In the genomic region with DNA sequence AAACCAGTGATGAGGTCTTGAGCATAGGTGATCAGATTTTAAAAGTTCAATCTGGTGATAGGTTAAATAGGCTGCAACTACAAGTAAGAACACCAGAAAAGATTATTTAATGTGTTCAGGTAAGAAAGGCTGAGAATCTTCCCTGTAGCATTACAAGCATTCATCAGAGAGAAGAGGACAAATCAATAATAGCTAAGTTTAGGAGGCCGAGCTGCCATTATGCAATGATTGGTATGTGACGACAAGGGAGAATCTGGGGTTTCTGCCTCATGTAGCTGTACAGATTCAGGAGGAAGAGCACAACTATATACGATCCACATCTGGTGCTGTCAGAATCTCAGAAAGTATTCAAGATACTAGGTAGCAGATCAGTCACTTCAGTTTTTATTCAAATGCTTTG, we compare ENCODE assay signal across 24 cellular contexts. TPM values are rescaled to one million over a fixed set of nuclear protein-coding genes. Genes with fewer than 3 reads are reported as not detected.
DNase-seq lines count a peak whose midpoint lies in the region; ATAC-seq and TF ChIP-seq lines count a peak whose summit lies in the region.
"Had no signal": no experiment of that assay in that cellular context is flagged by ENCODE, and none has a peak within 500 bp of the region (broad histone marks: within the 10 kb centered on the region; RNA-seq: fewer than 3 reads in every experiment).

No MANE protein-coding gene starts in this region.

- peaks cover 4 to 20% (median 9%) of the 10 kb centered on the region in 4 donors for H3K4me1 ChIP-seq in liver (ENCODE audit: control insufficient read depth in 4 of 4, insufficient read depth in 4 of 4, low read length in 3 of 4)
- H3K4me1 ChIP-seq in gastrocnemius medialis = peaks cover 55 to 63% of the 10 kb centered on the region in 2 donors
- H3K4me1 ChIP-seq: BE2C; BLaER1 treated with 17β-estradiol and CSF1 and Interleukin-3, amounts not matched to agents 10 nM and 100 nM had no signal

- no peak overlapping the region for H3K9ac ChIP-seq in liver (ENCODE audit: low read depth in 1 of 2, low read length in 2 of 2)
- H3K9ac ChIP-seq: BLaER1 treated with 17β-estradiol and CSF1 and Interleukin-3, amounts not matched to agents 10 nM and 100 nM; GM23248 had no signal

- no peaks in the 10 kb centered on the region for H3K27me3 ChIP-seq in liver (ENCODE audit: control insufficient read depth in 4 of 4, insufficient read depth in 4 of 4, low read length in 3 of 4)
- H3K27me3 ChIP-seq in gastrocnemius medialis = no peaks in the 10 kb centered on the region
- H3K27me3 ChIP-seq: BE2C; BLaER1 treated with 17β-estradiol and CSF1 and Interleukin-3, amounts not matched to agents 10 nM and 100 nM had no signal

- H3K27ac ChIP-seq in liver (ENCODE audit: low read depth in 1 of 2, low read length in 2 of 2) = no peak overlapping the region
- peak overlapping the region; percentile 16 to 69 (median 48) for H3K27ac ChIP-seq in gastrocnemius medialis
- H3K27ac ChIP-seq: A549; BLaER1 treated with 17β-estradiol and CSF1 and Interleukin-3, amounts not matched to agents 10 nM and 100 nM; GM23248 had no signal

- TF ChIP-seq POLR2A in gastrocnemius medialis (IDR thresholded peaks at IDR 0.05) = no peak

- ATAC-seq in gastrocnemius medialis (no peak), HG02678 (IDR thresholded peaks at IDR 0.05; ENCODE audit: unreplicated experiment) (no peak), HG02840 (IDR thresholded peaks at IDR 0.05; ENCODE audit: low FRiP score, unreplicated experiment) (no peak)
- ATAC-seq: A549 had no signal

- no peak for TF ChIP-seq CTCF in choroid plexus epithelial cell (conservative IDR thresholded peaks at IDR 0.05; ENCODE audit: low read depth, low read length)
- no peak for TF ChIP-seq CTCF in liver (IDR thresholded peaks at IDR 0.05; ENCODE audit: low read depth, low read length, missing input control)
- no peak for TF ChIP-seq CTCF in gastrocnemius medialis (IDR thresholded peaks at IDR 0.05 in 4 of 5, conservative IDR thresholded peaks at IDR 0.05 in 1 of 5)

- intact Hi-C loops in gastrocnemius medialis (cut with DNase I; ENCODE audit: low total_unique reads) = loop anchor here (5.0 kb wide), 1 partner anchor 121 kb away; no protein-coding TSS in a partner anchor

- H3K36me3 ChIP-seq in liver (ENCODE audit: control insufficient read depth in 4 of 4, insufficient read depth in 3 of 4, low read depth in 1 of 4, low read length in 3 of 4) (no peaks in the 10 kb centered on the region), gastrocnemius medialis (peaks cover 0 to 28% of the 10 kb centered on the region in 2 donors)
- H3K36me3 ChIP-seq: BE2C; BLaER1 treated with 17β-estradiol and CSF1 and Interleukin-3, amounts not matched to agents 10 nM and 100 nM had no signal

- in situ Hi-C loops in gastrocnemius medialis (cut with MboI; ENCODE audit: low sequenced_read_pairs in 4 of 4) = loop anchor here in 1 of 4 donors (10.0 kb wide), 1 partner anchor 52 kb away; no protein-coding TSS in a partner anchor

- H3K4me3 ChIP-seq in choroid plexus epithelial cell (ENCODE audit: low read depth, low read length) (no peak overlapping the region), liver (ENCODE audit: low read depth in 1 of 3, low read length in 3 of 3) (no peak overlapping the region), gastrocnemius medialis (no peak overlapping the region)
- H3K4me3 ChIP-seq: A549; BLaER1 treated with 17β-estradiol and CSF1 and Interleukin-3, amounts not matched to agents 10 nM and 100 nM; GM12878; GM23248 had no signal

- H3K9me3 ChIP-seq in liver (ENCODE audit: control insufficient read depth in 4 of 4, low read length in 3 of 4) = no peaks in the 10 kb centered on the region
- no peaks in the 10 kb centered on the region for H3K9me3 ChIP-seq in gastrocnemius medialis
- H3K9me3 ChIP-seq: A549; BE2C; BLaER1 treated with 17β-estradiol and CSF1 and Interleukin-3, amounts not matched to agents 10 nM and 100 nM had no signal

- DNase-seq in choroid plexus epithelial cell (ENCODE audit: low read depth) (peak; percentile 10), gastrocnemius medialis (no peak), nucleus accumbens (lab: John Stamatoyannopoulos, UW) (no peak)
- DNase-seq: 8988T; ACHN; AML-193; BE2C; CD4-positive, alpha-beta T cell; CD8-positive, alpha-beta memory T cell; DMS 273 treated with DMSO at 0.1 percent for 48 hours; DMS79; EL; GDM1; GM23248; H7; HCEC 1CT had no signal

- TF ChIP-seq RAD21 in liver (IDR thresholded peaks at IDR 0.05) = peak in 1 of 2 donors; percentile 53

- 49% methylated on average over 3 of the region's 3 CpGs for WGBS in liver

TF ChIP-seq in liver, 16 proteins besides CTCF, POLR2A, EP300 and RAD21:
- no peak for TF ChIP-seq EGR1 (IDR thresholded peaks at IDR 0.05; ENCODE audit: low read depth in 2 of 2)
- peak in 1 of 2 donors; percentile 33 for TF ChIP-seq JUND (IDR thresholded peaks at IDR 0.05)
- TF ChIP-seq, protein P1, sequence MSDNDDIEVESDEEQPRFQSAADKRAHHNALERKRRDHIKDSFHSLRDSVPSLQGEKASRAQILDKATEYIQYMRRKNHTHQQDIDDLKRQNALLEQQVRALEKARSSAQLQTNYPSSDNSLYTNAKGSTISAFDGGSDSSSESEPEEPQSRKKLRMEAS (IDR thresholded peaks at IDR 0.05) = no peak
- no peak for TF ChIP-seq FOXA2 (IDR thresholded peaks at IDR 0.05)
- TF ChIP-seq, protein P2, sequence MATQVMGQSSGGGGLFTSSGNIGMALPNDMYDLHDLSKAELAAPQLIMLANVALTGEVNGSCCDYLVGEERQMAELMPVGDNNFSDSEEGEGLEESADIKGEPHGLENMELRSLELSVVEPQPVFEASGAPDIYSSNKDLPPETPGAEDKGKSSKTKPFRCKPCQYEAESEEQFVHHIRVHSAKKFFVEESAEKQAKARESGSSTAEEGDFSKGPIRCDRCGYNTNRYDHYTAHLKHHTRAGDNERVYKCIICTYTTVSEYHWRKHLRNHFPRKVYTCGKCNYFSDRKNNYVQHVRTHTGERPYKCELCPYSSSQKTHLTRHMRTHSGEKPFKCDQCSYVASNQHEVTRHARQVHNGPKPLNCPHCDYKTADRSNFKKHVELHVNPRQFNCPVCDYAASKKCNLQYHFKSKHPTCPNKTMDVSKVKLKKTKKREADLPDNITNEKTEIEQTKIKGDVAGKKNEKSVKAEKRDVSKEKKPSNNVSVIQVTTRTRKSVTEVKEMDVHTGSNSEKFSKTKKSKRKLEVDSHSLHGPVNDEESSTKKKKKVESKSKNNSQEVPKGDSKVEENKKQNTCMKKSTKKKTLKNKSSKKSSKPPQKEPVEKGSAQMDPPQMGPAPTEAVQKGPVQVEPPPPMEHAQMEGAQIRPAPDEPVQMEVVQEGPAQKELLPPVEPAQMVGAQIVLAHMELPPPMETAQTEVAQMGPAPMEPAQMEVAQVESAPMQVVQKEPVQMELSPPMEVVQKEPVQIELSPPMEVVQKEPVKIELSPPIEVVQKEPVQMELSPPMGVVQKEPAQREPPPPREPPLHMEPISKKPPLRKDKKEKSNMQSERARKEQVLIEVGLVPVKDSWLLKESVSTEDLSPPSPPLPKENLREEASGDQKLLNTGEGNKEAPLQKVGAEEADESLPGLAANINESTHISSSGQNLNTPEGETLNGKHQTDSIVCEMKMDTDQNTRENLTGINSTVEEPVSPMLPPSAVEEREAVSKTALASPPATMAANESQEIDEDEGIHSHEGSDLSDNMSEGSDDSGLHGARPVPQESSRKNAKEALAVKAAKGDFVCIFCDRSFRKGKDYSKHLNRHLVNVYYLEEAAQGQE (IDR thresholded peaks at IDR 0.05) = no peak
- no peak for TF ChIP-seq TAF1 (conservative IDR thresholded peaks at IDR 0.05)
- no peak for TF ChIP-seq FOXA1 (IDR thresholded peaks at IDR 0.05)
- no peak for TF ChIP-seq NR2F2 (IDR thresholded peaks at IDR 0.05)
- TF ChIP-seq GABPA (IDR thresholded peaks at IDR 0.05 in 1 of 2, conservative IDR thresholded peaks at IDR 0.05 in 1 of 2) = no peak
- TF ChIP-seq YY1 (IDR thresholded peaks at IDR 0.05) = peak; percentile 58
- TF ChIP-seq, protein P3, sequence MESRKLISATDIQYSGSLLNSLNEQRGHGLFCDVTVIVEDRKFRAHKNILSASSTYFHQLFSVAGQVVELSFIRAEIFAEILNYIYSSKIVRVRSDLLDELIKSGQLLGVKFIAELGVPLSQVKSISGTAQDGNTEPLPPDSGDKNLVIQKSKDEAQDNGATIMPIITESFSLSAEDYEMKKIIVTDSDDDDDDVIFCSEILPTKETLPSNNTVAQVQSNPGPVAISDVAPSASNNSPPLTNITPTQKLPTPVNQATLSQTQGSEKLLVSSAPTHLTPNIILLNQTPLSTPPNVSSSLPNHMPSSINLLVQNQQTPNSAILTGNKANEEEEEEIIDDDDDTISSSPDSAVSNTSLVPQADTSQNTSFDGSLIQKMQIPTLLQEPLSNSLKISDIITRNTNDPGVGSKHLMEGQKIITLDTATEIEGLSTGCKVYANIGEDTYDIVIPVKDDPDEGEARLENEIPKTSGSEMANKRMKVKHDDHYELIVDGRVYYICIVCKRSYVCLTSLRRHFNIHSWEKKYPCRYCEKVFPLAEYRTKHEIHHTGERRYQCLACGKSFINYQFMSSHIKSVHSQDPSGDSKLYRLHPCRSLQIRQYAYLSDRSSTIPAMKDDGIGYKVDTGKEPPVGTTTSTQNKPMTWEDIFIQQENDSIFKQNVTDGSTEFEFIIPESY (IDR thresholded peaks at IDR 0.05) = no peak
- TF ChIP-seq RXRA (IDR thresholded peaks at IDR 0.05) = peak in 1 of 2 donors; percentile 25
- peak; percentile 18 to 44 for TF ChIP-seq HNF4A (conservative IDR thresholded peaks at IDR 0.05)
- TF ChIP-seq, protein P4, sequence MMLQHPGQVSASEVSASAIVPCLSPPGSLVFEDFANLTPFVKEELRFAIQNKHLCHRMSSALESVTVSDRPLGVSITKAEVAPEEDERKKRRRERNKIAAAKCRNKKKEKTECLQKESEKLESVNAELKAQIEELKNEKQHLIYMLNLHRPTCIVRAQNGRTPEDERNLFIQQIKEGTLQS (IDR thresholded peaks at IDR 0.05) = no peak
- TF ChIP-seq HNF4G (IDR thresholded peaks at IDR 0.05) = no peak
- peak; percentile 14 for TF ChIP-seq SP1 (IDR thresholded peaks at IDR 0.05)
TF ChIP-seq in liver: peak in this region for 5.

RNA-seq across cellular contexts. Expression of a gene that starts 21.9 kb away (rescaled TPM):
- 1 to 10 TPM; 2.0 to 2.3 TPM for total RNA-seq in liver
- 1 to 10 TPM; 4.1 to 6.0 TPM for polyA plus RNA-seq in liver
- 100 to 1,000 TPM; 130 to 200 (median 160) TPM for total RNA-seq in gastrocnemius medialis
- total RNA-seq: CD4-positive, alpha-beta T cell; CD8-positive, alpha-beta memory T cell; GM12878; GM23248; H1; H7 had no signal
- polyA plus RNA-seq: CD14-positive monocyte; CD8-positive, alpha-beta memory T cell; GM12878; GM23248; H1 had no signal

Comparison
In these comparisons a context has a peak if more than half of its experiments do, and no peak if none do; other contexts are left out.
1. H3K27ac ChIP-seq: peak in gastrocnemius medialis (4 of 4); none in liver (0 of 2).
2. RNA of a gene that starts 21.9 kb away (total RNA-seq): 130 to 200 TPM in gastrocnemius medialis; 2.0 to 2.3 TPM in liver; every median in the first group is over 10 times any median in the second.